35 cellular contexts compared by ENCODE assay signal in the genomic region with DNA sequence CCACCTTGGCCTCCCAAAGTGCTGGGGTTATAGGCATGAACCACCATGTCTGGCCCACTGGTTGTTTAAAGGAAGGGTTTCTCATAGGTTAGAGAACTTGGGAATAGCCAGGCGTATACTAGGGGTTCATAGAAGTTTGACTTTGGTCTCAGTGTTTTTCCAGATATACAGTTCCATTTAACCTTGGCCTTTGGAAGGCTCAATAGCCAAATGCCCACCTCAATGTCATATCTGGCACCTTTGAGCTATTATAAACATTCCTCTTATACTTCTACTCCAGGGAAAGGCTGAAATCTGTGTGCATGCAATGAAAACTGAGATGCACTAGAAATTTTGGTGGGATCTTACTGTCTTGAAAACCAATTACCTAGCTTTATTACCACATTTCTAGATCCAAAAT. TPM values are rescaled to one million over a fixed set of nuclear protein-coding genes. Genes with fewer than 3 reads are reported as not detected.
"Had no signal": no experiment of that assay in that cellular context is flagged by ENCODE, and none has a peak within 500 bp of the region (broad histone marks: within the 10 kb centered on the region; RNA-seq: fewer than 3 reads in every experiment).

No MANE protein-coding gene starts in this region.

- H3K27me3 ChIP-seq: adrenal gland, ascending aorta, body of pancreas, brain microvascular endothelial cell, breast epithelium, cardiac muscle cell had no signal

- H3K36me3 ChIP-seq: adrenal gland, ascending aorta, brain microvascular endothelial cell, breast epithelium, cardiac muscle cell had no signal

- FAIRE-seq: astrocyte, bronchial epithelial cell had no signal

- H3K4me3 ChIP-seq: adrenal gland, ascending aorta, body of pancreas, breast epithelium, cardiac muscle cell had no signal

- ATAC-seq: activated naive CD4-positive, alpha-beta T cell treated with anti-CD3 and anti-CD28 coated beads, Interleukin-2, amount 50 U/mL, for 72 hours; activated naive CD8-positive, alpha-beta T cell treated with anti-CD3 and anti-CD28 coated beads, Interleukin-2, amount 50 U/mL, for 24 hours; activated T-cell treated with anti-CD3 and anti-CD28 coated beads, Interleukin-2, amount 50 U/mL, for 4 hours; activated T-cell treated with anti-CD3 and anti-CD28 coated beads, Interleukin-2, amount 50 U/mL, for 72 hours; activated T-helper 17 cell treated with anti-CD3 and anti-CD28 coated beads, Interleukin-2, amount 50 U/mL, for 72 hours; body of pancreas had no signal

- H3K27ac ChIP-seq: adrenal gland, ascending aorta, body of pancreas, brain microvascular endothelial cell, breast epithelium had no signal

- DNase-seq: activated effector memory CD4-positive, alpha-beta T cell treated with anti-CD3 and anti-CD28 coated beads, Interleukin-2, amount 50 U/mL, for 16 hours; activated effector memory CD4-positive, alpha-beta T cell treated with Interleukin-2 at 50 U/mL for 16 hours; activated gamma-delta T cell; activated gamma-delta T cell treated with Interleukin-2 at 50 U/mL for 16 hours; activated naive CD4-positive, alpha-beta T cell; activated naive CD4-positive, alpha-beta T cell treated with anti-CD3 and anti-CD28 coated beads for 36 hours; activated naive CD4-positive, alpha-beta T cell treated with anti-CD3 and anti-CD28 coated beads, Interleukin-2, amount 10 ng/mL, durations not matched to agents 7 days and 5 days; activated naive CD4-positive, alpha-beta T cell treated with anti-CD3 and anti-CD28 coated beads, Interleukin-2, amount 50 U/mL, for 16 hours; activated naive CD4-positive, alpha-beta T cell treated with Interleukin-2 at 50 U/mL for 16 hours; activated naive CD8-positive, alpha-beta T cell treated with anti-CD3 and anti-CD28 coated beads for 36 hours; activated naive CD8-positive, alpha-beta T cell treated with anti-CD3 and anti-CD28 coated beads, Interleukin-2, amount 10 ng/mL, durations not matched to agents 7 days and 5 days; activated naive CD8-positive, alpha-beta T cell treated with anti-CD3 and anti-CD28 coated beads, Interleukin-2, amount 50 U/mL, for 24 hours; activated T-cell treated with anti-CD3 and anti-CD28 coated beads, Interleukin-2, amount 50 U/mL, for 1 hour; activated T-cell treated with anti-CD3 and anti-CD28 coated beads, Interleukin-2, amount 50 U/mL, for 24 hours; activated T-cell treated with anti-CD3 and anti-CD28 coated beads, Interleukin-2, amount 50 U/mL, for 4 hours; activated T-cell treated with anti-CD3 and anti-CD28 coated beads, Interleukin-2, amount 50 U/mL, for 48 hours; activated T-cell treated with anti-CD3 and anti-CD28 coated beads, Interleukin-2, amount 50 U/mL, for 72 hours; adrenal gland; amniotic stem cell; amygdala; anterior cingulate cortex; aorta; body of pancreas; brain microvascular endothelial cell; caudate nucleus; central memory CD4-positive, alpha-beta T cell; cerebellar nuclear complex had no signal

- H3K9me3 ChIP-seq: adrenal gland, ascending aorta, body of pancreas, breast epithelium had no signal

- H3K4me1 ChIP-seq: adrenal gland, ascending aorta, breast epithelium had no signal

RNA-seq across cellular contexts. Expression of gene PROM1, which starts 47.5 kb away (rescaled TPM):
- total RNA-seq: activated naive CD8-positive, alpha-beta T cell treated with anti-CD3 and anti-CD28 coated beads, Interleukin-2, amount 10 ng/mL, durations not matched to agents 7 days and 5 days; activated T-helper 1 cell treated with anti-CD3 and anti-CD28 coated beads, Interleukin-12 subunit alpha, Interleukin-12 subunit beta, Interleukin-2, Interleukin-4 antibody, amounts not matched to agents 30 ng/mL and 10 ng/mL and 1 ng/mL, durations not matched to agents 14 hours and 24 hours and 36 hours had no signal
